In genomic region chr1:184479435-184480202, GRCh38 we compare ENCODE assay signal across 23 cellular contexts.
"Had no signal": no experiment of that assay in that cellular context is flagged by ENCODE, and none has a peak within 500 bp of the region (broad histone marks: within the 10 kb centered on the region; RNA-seq: fewer than 3 reads in every experiment).

No MANE protein-coding gene starts in this region.

- H3K4me3 ChIP-seq: gastroesophageal sphincter, left lung, lower lobe of right lung, suprapubic skin, tibial artery had no signal

- H3K27ac ChIP-seq: left lung, lower lobe of right lung, neutrophil, suprapubic skin, tibial artery had no signal

- H3K36me3 Mint-ChIP-seq: activated naive CD4-positive, alpha-beta T cell treated with anti-CD3 and anti-CD28 coated beads, Interleukin-2, amount 50 U/mL, for 72 hours; naive B cell had no signal

- H3K36me3 ChIP-seq: left lung, lower lobe of right lung, neutrophil, tibial artery had no signal

- ATAC-seq: activated CD8-positive, alpha-beta T cell treated with anti-CD3 and anti-CD28 coated beads for 36 hours; activated naive CD4-positive, alpha-beta T cell treated with anti-CD3 and anti-CD28 coated beads, Interleukin-2, amount 50 U/mL, for 72 hours; activated T-cell treated with anti-CD3 and anti-CD28 coated beads, Interleukin-2, amount 50 U/mL, for 4 hours; gastroesophageal sphincter; left lung; lower lobe of right lung had no signal

- H3K9me3 Mint-ChIP-seq: activated CD8-positive, alpha-beta T cell treated with anti-CD3 and anti-CD28 coated beads for 36 hours; activated T-helper 2 cell treated with anti-CD3 and anti-CD28 coated beads, Interferon-gamma antibody, Interleukin-2, Interleukin-4, amounts not matched to agents 10 μg/mL and 5 μg/mL and 100 μg/mL, durations not matched to agents 14 hours and 24 hours and 36 hours had no signal

- H3K27me3 ChIP-seq: gastroesophageal sphincter, left lung, neutrophil, suprapubic skin, tibial artery had no signal

- H3K9me3 ChIP-seq: gastroesophageal sphincter, neutrophil, suprapubic skin, tibial artery had no signal

- H3K27me3 Mint-ChIP-seq: activated CD8-positive, alpha-beta T cell treated with anti-CD3 and anti-CD28 coated beads for 36 hours; central memory CD8-positive, alpha-beta T cell; naive B cell; progenitor cell of endocrine pancreas had no signal

- H3K4me1 Mint-ChIP-seq: activated CD4-positive, alpha-beta T cell treated with anti-CD3 and anti-CD28 coated beads, Interleukin-2, amount 10 ng/mL, durations not matched to agents 7 days and 5 days; naive B cell had no signal

- DNase-seq: activated CD4-positive, alpha-beta T cell treated with anti-CD3 and anti-CD28 coated beads for 1 hour; activated CD4-positive, alpha-beta T cell treated with anti-CD3 and anti-CD28 coated beads, Interleukin-2, amount 10 ng/mL, durations not matched to agents 7 days and 5 days; activated CD8-positive, alpha-beta T cell treated with anti-CD3 and anti-CD28 coated beads for 36 hours; activated naive CD4-positive, alpha-beta T cell; activated T-cell treated with anti-CD3 and anti-CD28 coated beads, Interleukin-2, amount 50 U/mL, for 4 hours; effector memory CD4-positive, alpha-beta T cell; kidney glomerular epithelial cell; left lung; lower lobe of right lung; naive B cell; nephron progenitor cell; stimulated activated CD4-positive, alpha-beta T cell treated with anti-CD3 and anti-CD28 coated beads, Interleukin-15, amount 100 ng/mL, for 24 hours; stimulated activated CD4-positive, alpha-beta T cell treated with anti-CD3 and anti-CD28 coated beads, Interleukin-2, amount 100 ng/mL, for 24 hours; stimulated activated naive CD4-positive, alpha-beta T cell; T-helper 2 cell; tibial artery had no signal

- H3K27ac Mint-ChIP-seq: activated CD4-positive, alpha-beta T cell treated with anti-CD3 and anti-CD28 coated beads, Interleukin-2, amount 10 ng/mL, durations not matched to agents 7 days and 5 days; activated CD8-positive, alpha-beta T cell treated with anti-CD3 and anti-CD28 coated beads for 36 hours; activated naive CD4-positive, alpha-beta T cell treated with anti-CD3 and anti-CD28 coated beads, Interleukin-2, amount 50 U/mL, for 72 hours; activated T-helper 2 cell treated with anti-CD3 and anti-CD28 coated beads, Interferon-gamma antibody, Interleukin-2, Interleukin-4, amounts not matched to agents 10 μg/mL and 5 μg/mL and 100 μg/mL, durations not matched to agents 14 hours and 24 hours and 36 hours; nephron progenitor cell had no signal

- H3K4me3 Mint-ChIP-seq: activated CD4-positive, alpha-beta T cell treated with anti-CD3 and anti-CD28 coated beads, Interleukin-2, amount 10 ng/mL, durations not matched to agents 7 days and 5 days; activated CD8-positive, alpha-beta T cell treated with anti-CD3 and anti-CD28 coated beads for 36 hours; activated T-cell treated with anti-CD3 and anti-CD28 coated beads, Interleukin-2, amount 50 U/mL, for 4 hours; central memory CD8-positive, alpha-beta T cell; naive B cell; nephron progenitor cell had no signal
